Comparison of ENCODE assay signal across 1 cellular context in the genomic region with DNA sequence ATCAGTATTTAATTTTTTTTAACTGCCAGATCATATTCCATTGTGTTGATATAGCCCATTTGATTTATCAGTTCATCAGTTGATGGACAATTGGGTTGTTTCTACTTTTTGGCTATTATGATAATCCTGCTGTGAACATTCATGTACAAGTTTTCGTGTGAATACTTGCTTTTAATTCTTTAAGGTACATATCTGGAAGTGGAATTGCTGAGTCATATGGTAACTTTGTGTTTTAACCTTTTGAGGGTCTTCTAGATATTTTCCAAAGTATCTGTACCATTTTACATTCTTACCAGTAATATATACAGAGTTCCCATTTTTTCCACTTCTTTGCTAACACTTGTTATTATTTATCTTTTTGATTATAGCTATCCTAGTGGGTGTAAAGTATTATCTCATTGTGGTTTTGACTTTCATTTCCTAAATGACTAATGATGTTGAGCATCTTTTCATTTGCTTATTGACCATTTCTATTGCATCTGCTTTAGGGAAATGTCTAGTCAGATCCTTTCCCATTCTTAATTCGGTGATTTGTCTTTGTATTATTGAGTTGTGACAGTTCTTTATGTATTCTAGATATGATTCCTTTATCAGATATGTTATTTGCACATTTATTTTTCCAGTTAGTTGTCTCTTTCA.
TF ChIP-seq lines count a peak whose summit lies in the region.

No MANE protein-coding gene starts in this region.

TF ChIP-seq in GM12878, 131 proteins besides CTCF, POLR2A, EP300 and RAD21 (continued from another document):
- TF ChIP-seq, protein P1, sequence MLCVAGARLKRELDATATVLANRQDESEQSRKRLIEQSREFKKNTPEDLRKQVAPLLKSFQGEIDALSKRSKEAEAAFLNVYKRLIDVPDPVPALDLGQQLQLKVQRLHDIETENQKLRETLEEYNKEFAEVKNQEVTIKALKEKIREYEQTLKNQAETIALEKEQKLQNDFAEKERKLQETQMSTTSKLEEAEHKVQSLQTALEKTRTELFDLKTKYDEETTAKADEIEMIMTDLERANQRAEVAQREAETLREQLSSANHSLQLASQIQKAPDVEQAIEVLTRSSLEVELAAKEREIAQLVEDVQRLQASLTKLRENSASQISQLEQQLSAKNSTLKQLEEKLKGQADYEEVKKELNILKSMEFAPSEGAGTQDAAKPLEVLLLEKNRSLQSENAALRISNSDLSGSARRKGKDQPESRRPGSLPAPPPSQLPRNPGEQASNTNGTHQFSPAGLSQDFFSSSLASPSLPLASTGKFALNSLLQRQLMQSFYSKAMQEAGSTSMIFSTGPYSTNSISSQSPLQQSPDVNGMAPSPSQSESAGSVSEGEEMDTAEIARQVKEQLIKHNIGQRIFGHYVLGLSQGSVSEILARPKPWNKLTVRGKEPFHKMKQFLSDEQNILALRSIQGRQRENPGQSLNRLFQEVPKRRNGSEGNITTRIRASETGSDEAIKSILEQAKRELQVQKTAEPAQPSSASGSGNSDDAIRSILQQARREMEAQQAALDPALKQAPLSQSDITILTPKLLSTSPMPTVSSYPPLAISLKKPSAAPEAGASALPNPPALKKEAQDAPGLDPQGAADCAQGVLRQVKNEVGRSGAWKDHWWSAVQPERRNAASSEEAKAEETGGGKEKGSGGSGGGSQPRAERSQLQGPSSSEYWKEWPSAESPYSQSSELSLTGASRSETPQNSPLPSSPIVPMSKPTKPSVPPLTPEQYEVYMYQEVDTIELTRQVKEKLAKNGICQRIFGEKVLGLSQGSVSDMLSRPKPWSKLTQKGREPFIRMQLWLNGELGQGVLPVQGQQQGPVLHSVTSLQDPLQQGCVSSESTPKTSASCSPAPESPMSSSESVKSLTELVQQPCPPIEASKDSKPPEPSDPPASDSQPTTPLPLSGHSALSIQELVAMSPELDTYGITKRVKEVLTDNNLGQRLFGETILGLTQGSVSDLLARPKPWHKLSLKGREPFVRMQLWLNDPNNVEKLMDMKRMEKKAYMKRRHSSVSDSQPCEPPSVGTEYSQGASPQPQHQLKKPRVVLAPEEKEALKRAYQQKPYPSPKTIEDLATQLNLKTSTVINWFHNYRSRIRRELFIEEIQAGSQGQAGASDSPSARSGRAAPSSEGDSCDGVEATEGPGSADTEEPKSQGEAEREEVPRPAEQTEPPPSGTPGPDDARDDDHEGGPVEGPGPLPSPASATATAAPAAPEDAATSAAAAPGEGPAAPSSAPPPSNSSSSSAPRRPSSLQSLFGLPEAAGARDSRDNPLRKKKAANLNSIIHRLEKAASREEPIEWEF (IDR thresholded peaks at IDR 0.05; ENCODE audit: insufficient replicate concordance, low read depth, low read length): no peak
- TF ChIP-seq NRF1 (conservative IDR thresholded peaks at IDR 0.05; ENCODE audit: low read depth, low read length) (no peak), POU2F2 (IDR thresholded peaks at IDR 0.05; ENCODE audit: borderline replicate concordance, low read depth, low read length) (no peak), IRF4 (IDR thresholded peaks at IDR 0.05; ENCODE audit: low read depth, low read length) (peak; percentile 82; the same call in 1 of the 2 replicates), HDAC2 (IDR thresholded peaks at IDR 0.05) (no peak), CEBPB (IDR thresholded peaks at IDR 0.05; ENCODE audit: borderline replicate concordance in 1 of 2, low read depth in 2 of 2, low read length in 2 of 2) (peak in 1 of 2 experiments; percentile 32; a peak in 1 of 4 replicates), DPF2 (IDR thresholded peaks at IDR 0.05) (peak; percentile 64), EED (IDR thresholded peaks at IDR 0.05; ENCODE audit: low read depth) (no peak), RUNX3 (IDR thresholded peaks at IDR 0.05; ENCODE audit: low read length) (peak; percentile 95), SIN3A (IDR thresholded peaks at IDR 0.05; ENCODE audit: low read depth, low read length) (no peak), ZZZ3 (IDR thresholded peaks at IDR 0.05; ENCODE audit: control insufficient read depth, insufficient read length, low read depth) (no peak), MEF2A (IDR thresholded peaks at IDR 0.05; ENCODE audit: insufficient read depth, low read depth, low read length) (0 out of 2 replicates have a peak, but pooled peaks have one; percentile 17), JUNB (IDR thresholded peaks at IDR 0.05) (peak; percentile 97), MTA2 (IDR thresholded peaks at IDR 0.05; ENCODE audit: low read depth) (peak; percentile 50; the same call in 1 of the 2 replicates), NFIC (IDR thresholded peaks at IDR 0.05; ENCODE audit: low read depth, low read length) (peak; percentile 84; the same call in 1 of the 2 replicates)
- TF ChIP-seq, protein P2, sequence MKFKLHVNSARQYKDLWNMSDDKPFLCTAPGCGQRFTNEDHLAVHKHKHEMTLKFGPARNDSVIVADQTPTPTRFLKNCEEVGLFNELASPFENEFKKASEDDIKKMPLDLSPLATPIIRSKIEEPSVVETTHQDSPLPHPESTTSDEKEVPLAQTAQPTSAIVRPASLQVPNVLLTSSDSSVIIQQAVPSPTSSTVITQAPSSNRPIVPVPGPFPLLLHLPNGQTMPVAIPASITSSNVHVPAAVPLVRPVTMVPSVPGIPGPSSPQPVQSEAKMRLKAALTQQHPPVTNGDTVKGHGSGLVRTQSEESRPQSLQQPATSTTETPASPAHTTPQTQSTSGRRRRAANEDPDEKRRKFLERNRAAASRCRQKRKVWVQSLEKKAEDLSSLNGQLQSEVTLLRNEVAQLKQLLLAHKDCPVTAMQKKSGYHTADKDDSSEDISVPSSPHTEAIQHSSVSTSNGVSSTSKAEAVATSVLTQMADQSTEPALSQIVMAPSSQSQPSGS (IDR thresholded peaks at IDR 0.05; ENCODE audit: low read length): peak; percentile 90
- TF ChIP-seq, protein P3, sequence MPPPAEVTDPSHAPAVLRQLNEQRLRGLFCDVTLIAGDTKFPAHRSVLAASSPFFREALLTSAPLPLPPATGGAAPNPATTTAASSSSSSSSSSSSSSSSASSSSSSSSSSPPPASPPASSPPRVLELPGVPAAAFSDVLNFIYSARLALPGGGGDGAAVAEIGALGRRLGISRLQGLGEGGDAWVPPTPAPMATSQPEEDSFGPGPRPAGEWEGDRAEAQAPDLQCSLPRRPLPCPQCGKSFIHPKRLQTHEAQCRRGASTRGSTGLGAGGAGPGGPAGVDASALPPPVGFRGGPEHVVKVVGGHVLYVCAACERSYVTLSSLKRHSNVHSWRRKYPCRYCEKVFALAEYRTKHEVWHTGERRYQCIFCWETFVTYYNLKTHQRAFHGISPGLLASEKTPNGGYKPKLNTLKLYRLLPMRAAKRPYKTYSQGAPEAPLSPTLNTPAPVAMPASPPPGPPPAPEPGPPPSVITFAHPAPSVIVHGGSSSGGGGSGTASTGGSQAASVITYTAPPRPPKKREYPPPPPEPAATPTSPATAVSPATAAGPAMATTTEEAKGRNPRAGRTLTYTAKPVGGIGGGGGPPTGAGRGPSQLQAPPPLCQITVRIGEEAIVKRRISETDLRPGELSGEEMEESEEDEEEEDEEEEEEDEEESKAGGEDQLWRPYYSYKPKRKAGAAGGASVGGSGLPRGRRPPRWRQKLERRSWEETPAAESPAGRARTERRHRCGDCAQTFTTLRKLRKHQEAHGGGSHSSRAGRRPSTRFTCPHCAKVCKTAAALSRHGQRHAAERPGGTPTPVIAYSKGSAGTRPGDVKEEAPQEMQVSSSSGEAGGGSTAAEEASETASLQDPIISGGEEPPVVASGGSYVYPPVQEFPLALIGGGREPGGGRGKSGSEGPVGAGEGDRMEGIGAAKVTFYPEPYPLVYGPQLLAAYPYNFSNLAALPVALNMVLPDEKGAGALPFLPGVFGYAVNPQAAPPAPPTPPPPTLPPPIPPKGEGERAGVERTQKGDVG (CRISPR knock-in tag; IDR thresholded peaks at IDR 0.05): no peak
TF ChIP-seq in GM12878: peak in this region for 15.
